In the genomic region with DNA sequence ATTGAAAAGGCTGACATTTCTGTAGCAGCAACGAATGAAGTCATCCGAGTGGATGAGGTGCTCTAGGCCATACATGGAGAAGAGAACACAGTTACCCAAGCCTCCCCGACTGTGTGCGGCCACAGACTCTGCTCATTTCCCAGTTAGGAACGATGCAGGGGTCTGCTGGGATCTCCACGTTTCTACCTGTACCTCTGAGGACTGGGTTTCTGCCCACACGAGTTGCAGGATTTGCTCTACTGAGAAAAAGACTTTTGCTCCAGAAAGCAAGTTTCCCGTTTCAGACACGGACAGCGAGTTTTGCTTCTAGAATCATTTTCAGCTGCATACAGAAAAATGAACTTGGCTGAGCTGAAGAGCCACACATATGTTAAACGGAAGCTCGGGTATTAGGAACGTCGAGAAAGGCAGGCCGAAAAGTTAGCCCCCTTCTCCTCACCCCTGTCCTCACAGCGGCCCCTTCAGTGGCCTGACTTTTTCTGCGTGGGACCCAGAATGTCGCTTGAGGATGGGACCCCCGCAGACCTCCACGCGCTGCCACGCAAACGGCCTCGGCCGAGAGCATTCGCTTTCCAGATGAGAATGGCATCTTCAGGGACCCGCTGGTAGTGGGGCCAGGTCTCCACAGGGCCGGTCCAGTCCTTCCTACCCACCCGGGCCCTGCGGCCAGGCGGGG, we compare ENCODE assay signal across 8 cellular contexts. TPM values are rescaled to one million over a fixed set of nuclear protein-coding genes. Genes with fewer than 3 reads are reported as not detected.
DNase-seq lines count a peak whose midpoint lies in the region; ATAC-seq and TF ChIP-seq lines count a peak whose summit lies in the region.

No MANE protein-coding gene starts in this region.

- peak overlapping the region; percentile 13 for H3K14ac ChIP-seq in neuronal stem cell (ENCODE audit: low read length)

- TF ChIP-seq CTCF in GM12875 (IDR thresholded peaks at IDR 0.05; ENCODE audit: borderline replicate concordance, insufficient read depth, low read depth, low read length) (no peak), RWPE1 (conservative IDR thresholded peaks at IDR 0.05; ENCODE audit: low read depth) (no peak), esophagus squamous epithelium (IDR thresholded peaks at IDR 0.05) (no peak)

- no peaks in the 10 kb centered on the region for H3K9me3 ChIP-seq in esophagus squamous epithelium
- H3K9me3 ChIP-seq in neuronal stem cell (replicated peaks in 1 of 2; ENCODE audit: control insufficient read depth in 2 of 2, insufficient read depth in 1 of 2, low read depth in 1 of 2, low read length in 2 of 2), result no peaks in the 10 kb centered on the region

- H4K91ac ChIP-seq in neuronal stem cell (ENCODE audit: low read depth, low read length, poor library complexity), result no peak overlapping the region

- H3K4me3 ChIP-seq in GM12875 (ENCODE audit: low read depth, low read length), result peak overlapping the region; percentile 97
- H3K4me3 ChIP-seq in esophagus squamous epithelium, result peak overlapping the region; percentile 64 to 92 (median 86)
- peak overlapping the region; percentile 70 to 86 for H3K4me3 ChIP-seq in neuronal stem cell (ENCODE audit: low read length in 2 of 2)

- TF ChIP-seq POLR2A in esophagus squamous epithelium (IDR thresholded peaks at IDR 0.05), result no peak

- H3K4ac ChIP-seq in neuronal stem cell (ENCODE audit: low read length), result no peak overlapping the region

- peak overlapping the region; percentile 40 for H2BK5ac ChIP-seq in neuronal stem cell (ENCODE audit: low read length)

- whole genome bisulfite sequencing in esophagus squamous epithelium, 2 donors, result 20 to 46% methylated on average over 9 to 15 of the region's 31 CpGs
- WGBS in neuronal stem cell (ENCODE audit: extremely low coverage in 2 of 2, insufficient read length in 2 of 2, insufficient replicate concordance in 1 of 2), 2 donors, result no CpG with 5 or more reads among the region's 31 CpGs

- no peak overlapping the region for H2BK120ac ChIP-seq in neuronal stem cell (ENCODE audit: low read depth, low read length)

- H2BK15ac ChIP-seq in neuronal stem cell (ENCODE audit: low read length), result no peak overlapping the region

- CTCF ChIA-PET in RWPE1 (lab: Yijun Ruan, JAX), result interaction anchor here (0.6 to 1.2 kb wide), 5 partner anchors 14 to 138 kb away, joined by 3 to 4 read pairs (median 3); no protein-coding TSS in a partner anchor

- H3K27ac ChIP-seq in RWPE1 (peak overlapping the region; percentile 71), esophagus squamous epithelium (peak overlapping the region; percentile 88 to 92 (median 90)), neuronal stem cell (replicated peaks; ENCODE audit: low read length) (no peak overlapping the region)

- H3K27me3 ChIP-seq in esophagus squamous epithelium, result no peaks in the 10 kb centered on the region
- peaks cover 0 to 27% (median 0%) of the 10 kb centered on the region in 3 experiments for H3K27me3 ChIP-seq in neuronal stem cell (ENCODE audit: control insufficient read depth in 3 of 3, insufficient read depth in 3 of 3, low read depth in 1 of 3, low read length in 3 of 3)

- no peak overlapping the region for H3K23ac ChIP-seq in neuronal stem cell (ENCODE audit: low read depth, low read length, poor library complexity)

- DNase-seq in RWPE1 (ENCODE audit: low spot score) (no peak), esophagus squamous epithelium (lab: John Stamatoyannopoulos, UW) (no peak), neuronal stem cell (ENCODE audit: low spot score) (no peak), DMS79 treated with DMSO at 0.1 percent for 48 hours (lab: John Stamatoyannopoulos, UW) (no peak), COLO668 (lab: John Stamatoyannopoulos, UW; ENCODE audit: unreplicated experiment) (no peak)
- DNase-seq in effector CD4-positive, alpha-beta T cell, result no peak

- H2BK12ac ChIP-seq in neuronal stem cell (ENCODE audit: low read length), result no peak overlapping the region

- peak overlapping the region; percentile 88 for H3K4me2 ChIP-seq in neuronal stem cell (ENCODE audit: insufficient read depth, low read length, poor library complexity, severe bottlenecking)

- H3K9ac ChIP-seq in neuronal stem cell (ENCODE audit: low read depth, low read length, poor library complexity), result peak overlapping the region; percentile 66

- H4K8ac ChIP-seq in neuronal stem cell (ENCODE audit: low read depth, low read length), result no peak overlapping the region

- no peaks in the 10 kb centered on the region for H3K79me1 ChIP-seq in neuronal stem cell (ENCODE audit: low read depth, low read length)

- no peak overlapping the region for H2AK5ac ChIP-seq in neuronal stem cell (ENCODE audit: low read depth, low read length)

- H2AFZ ChIP-seq in neuronal stem cell (ENCODE audit: low read length), result peak overlapping the region; percentile 97

- no peak for ATAC-seq in HG02763 (IDR thresholded peaks at IDR 0.05; ENCODE audit: unreplicated experiment)

- peak overlapping the region; percentile 90 for H3K18ac ChIP-seq in neuronal stem cell (ENCODE audit: low read length)

- H3K36me3 ChIP-seq in esophagus squamous epithelium, result no peaks in the 10 kb centered on the region
- H3K36me3 ChIP-seq in neuronal stem cell (replicated peaks in 1 of 2; ENCODE audit: control insufficient read depth in 2 of 2, insufficient read depth in 2 of 2, low read length in 2 of 2), result no peaks in the 10 kb centered on the region

- H3K4me1 ChIP-seq in esophagus squamous epithelium (peaks cover 17 to 64% (median 28%) of the 10 kb centered on the region in 3 donors), neuronal stem cell (ENCODE audit: control insufficient read depth in 2 of 2, insufficient read depth in 1 of 2, low read depth in 1 of 2, low read length in 2 of 2) (peaks cover 3 to 17% of the 10 kb centered on the region in 2 donors)

- POLR2A ChIA-PET in RWPE1 (lab: Yijun Ruan, JAX; ENCODE audit: low non-redundant PET), result no interaction called here

- intact Hi-C loops in esophagus squamous epithelium (cut with DNase I), result no loop called here

RNA-seq across cellular contexts. Expression of gene RAB31, which starts 0.6 kb away (rescaled TPM):
- total RNA-seq in esophagus squamous epithelium, result 10 to 100 TPM; 17.4 to 76.0 (median 45.0) TPM
- 30.4 TPM for polyA plus RNA-seq in neuronal stem cell (2013, experiment 1 of 2)
- 34.5 TPM for polyA plus RNA-seq in neuronal stem cell (2013, experiment 2 of 2)
